25 cellular contexts compared by ENCODE assay signal in genomic region chr6:102438181-102438580, GRCh38.
"Had no signal": no experiment of that assay in that cellular context is flagged by ENCODE, and none has a peak within 500 bp of the region (broad histone marks: within the 10 kb centered on the region; RNA-seq: fewer than 3 reads in every experiment).

No MANE protein-coding gene starts in this region.

- H3K4me1 Mint-ChIP-seq: activated CD4-positive, alpha-beta T cell treated with anti-CD3 and anti-CD28 coated beads, Interleukin-2, amount 10 ng/mL, durations not matched to agents 24 days and 14 days; activated naive CD4-positive, alpha-beta T cell treated with anti-CD3 and anti-CD28 coated beads, Interleukin-2, amount 50 U/mL, for 24 hours; activated naive CD8-positive, alpha-beta T cell treated with anti-CD3 and anti-CD28 coated beads, Interleukin-2, amount 10 ng/mL, durations not matched to agents 7 days and 5 days; activated T-helper 17 cell treated with anti-CD3 and anti-CD28 coated beads, Interleukin-2, amount 50 U/mL, for 72 hours; central memory CD8-positive, alpha-beta T cell had no signal

- H3K4me3 ChIP-seq: ascending aorta, cardiac muscle cell, SJCRH30, SK-N-MC had no signal

- H3K9me3 ChIP-seq: ascending aorta, SJCRH30 had no signal

- H3K4me1 ChIP-seq: ascending aorta, SJCRH30 had no signal

- H3K36me3 Mint-ChIP-seq: activated naive CD4-positive, alpha-beta T cell treated with anti-CD3 and anti-CD28 coated beads, Interleukin-2, amount 50 U/mL, for 24 hours; activated naive CD8-positive, alpha-beta T cell treated with anti-CD3 and anti-CD28 coated beads, Interleukin-2, amount 10 ng/mL, durations not matched to agents 7 days and 5 days had no signal

- DNase-seq: activated CD4-positive, alpha-beta T cell treated with anti-CD3 and anti-CD28 coated beads, Interleukin-2, amount 10 ng/mL, durations not matched to agents 24 days and 14 days; activated CD4-positive, alpha-beta T cell treated with anti-CD3 and anti-CD28 coated beads, Interleukin-2, amount 50 U/mL, for 4 hours; activated CD8-positive, alpha-beta T cell treated with anti-CD3 and anti-CD28 coated beads for 36 hours; activated effector memory CD4-positive, alpha-beta T cell treated with anti-CD3 and anti-CD28 coated beads, Interleukin-2, amount 50 U/mL, for 16 hours; activated naive CD4-positive, alpha-beta T cell; activated naive CD8-positive, alpha-beta T cell treated with anti-CD3 and anti-CD28 coated beads, Interleukin-2, amount 10 ng/mL, durations not matched to agents 7 days and 5 days; activated T-cell treated with anti-CD3 and anti-CD28 coated beads, Interleukin-2, amount 50 U/mL, for 1 hour; activated T-cell treated with anti-CD3 and anti-CD28 coated beads, Interleukin-2, amount 50 U/mL, for 72 hours; amygdala; NCI-H1092 treated with DMSO at 0.1 percent for 48 hours; NCI-H1417; NCI-H146; NCI-H1930; NCI-H2081 treated with DMSO at 0.1 percent for 48 hours; NCI-H226; NCI-H510A; SHP77; SJCRH30 had no signal

- H3K27me3 ChIP-seq: ascending aorta, cardiac muscle cell, SJCRH30 had no signal

- H3K36me3 ChIP-seq: ascending aorta, cardiac muscle cell, SJCRH30 had no signal

- H3K9me3 Mint-ChIP-seq: activated CD8-positive, alpha-beta T cell treated with anti-CD3 and anti-CD28 coated beads for 36 hours; activated naive CD4-positive, alpha-beta T cell treated with anti-CD3 and anti-CD28 coated beads, Interleukin-2, amount 50 U/mL, for 24 hours had no signal

- H3K27me3 Mint-ChIP-seq: activated CD4-positive, alpha-beta T cell treated with anti-CD3 and anti-CD28 coated beads, Interleukin-2, amount 10 ng/mL, durations not matched to agents 24 days and 14 days; activated CD8-positive, alpha-beta T cell treated with anti-CD3 and anti-CD28 coated beads for 36 hours; activated naive CD4-positive, alpha-beta T cell treated with anti-CD3 and anti-CD28 coated beads, Interleukin-2, amount 50 U/mL, for 24 hours; activated naive CD8-positive, alpha-beta T cell treated with anti-CD3 and anti-CD28 coated beads, Interleukin-2, amount 10 ng/mL, durations not matched to agents 7 days and 5 days; activated T-helper 17 cell treated with anti-CD3 and anti-CD28 coated beads, Interleukin-2, amount 50 U/mL, for 72 hours; central memory CD8-positive, alpha-beta T cell had no signal

- H3K27ac Mint-ChIP-seq: activated CD4-positive, alpha-beta T cell treated with anti-CD3 and anti-CD28 coated beads, Interleukin-2, amount 10 ng/mL, durations not matched to agents 24 days and 14 days; activated CD8-positive, alpha-beta T cell treated with anti-CD3 and anti-CD28 coated beads for 36 hours; activated naive CD4-positive, alpha-beta T cell treated with anti-CD3 and anti-CD28 coated beads, Interleukin-2, amount 50 U/mL, for 24 hours; activated naive CD8-positive, alpha-beta T cell treated with anti-CD3 and anti-CD28 coated beads, Interleukin-2, amount 10 ng/mL, durations not matched to agents 7 days and 5 days; activated T-cell treated with anti-CD3 and anti-CD28 coated beads, Interleukin-2, amount 50 U/mL, for 72 hours; activated T-helper 17 cell treated with anti-CD3 and anti-CD28 coated beads, Interleukin-2, amount 50 U/mL, for 72 hours; T-helper 2 cell treated with Interferon-gamma antibody and Interleukin-4, amounts not matched to agents 5 μg/mL and 100 μg/mL, for 36 hours had no signal

- H3K4me3 Mint-ChIP-seq: activated CD4-positive, alpha-beta T cell treated with anti-CD3 and anti-CD28 coated beads, Interleukin-2, amount 10 ng/mL, durations not matched to agents 24 days and 14 days; activated CD8-positive, alpha-beta T cell treated with anti-CD3 and anti-CD28 coated beads for 36 hours; activated naive CD4-positive, alpha-beta T cell treated with anti-CD3 and anti-CD28 coated beads, Interleukin-2, amount 50 U/mL, for 24 hours; activated naive CD8-positive, alpha-beta T cell treated with anti-CD3 and anti-CD28 coated beads, Interleukin-2, amount 10 ng/mL, durations not matched to agents 7 days and 5 days; activated T-cell treated with anti-CD3 and anti-CD28 coated beads, Interleukin-2, amount 50 U/mL, for 72 hours; activated T-helper 17 cell treated with anti-CD3 and anti-CD28 coated beads, Interleukin-2, amount 50 U/mL, for 72 hours; central memory CD8-positive, alpha-beta T cell; T-helper 2 cell treated with Interferon-gamma antibody and Interleukin-4, amounts not matched to agents 5 μg/mL and 100 μg/mL, for 36 hours had no signal
